22 cellular contexts compared by ENCODE assay signal in the genomic region with DNA sequence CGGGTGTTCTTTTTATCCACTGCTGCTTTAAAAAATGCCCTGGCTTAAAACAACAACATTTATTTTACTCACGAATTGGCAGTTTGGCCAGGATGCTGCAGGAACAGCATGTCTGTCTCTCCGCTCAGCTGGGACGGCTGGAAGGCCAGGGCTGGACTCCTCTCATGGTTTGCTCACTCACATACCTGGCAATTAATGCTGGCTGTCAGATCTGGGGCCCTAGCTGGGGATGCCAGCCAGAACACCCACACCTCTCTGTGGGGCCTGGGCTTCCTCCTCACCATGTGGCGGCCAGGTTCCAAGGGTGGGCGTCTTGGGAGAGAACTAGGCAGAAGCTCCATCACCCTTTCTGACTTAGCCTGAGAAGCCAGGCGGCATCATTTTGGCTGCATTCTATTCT.
DNase-seq lines count a peak whose midpoint lies in the region; ATAC-seq and TF ChIP-seq lines count a peak whose summit lies in the region.
"Had no signal": no experiment of that assay in that cellular context is flagged by ENCODE, and none has a peak within 500 bp of the region (broad histone marks: within the 10 kb centered on the region; RNA-seq: fewer than 3 reads in every experiment).

No MANE protein-coding gene starts in this region.

- TF ChIP-seq CTCF in C4-2B (conservative IDR thresholded peaks at IDR 0.05), result no peak
- no peak for TF ChIP-seq CTCF in thyroid gland (IDR thresholded peaks at IDR 0.05)
- TF ChIP-seq CTCF in colonic mucosa (IDR thresholded peaks at IDR 0.05), result no peak

- intact Hi-C loops in thyroid gland (cut with DNase I) (loop anchor here (10.0 kb wide), 1 partner anchor 395 kb away; a partner anchor contains a TSS), colonic mucosa (cut with DNase I) (loop anchor here (5.0 to 10.0 kb wide), 2 partner anchors 405 to 468 kb away; no protein-coding TSS in a partner anchor)

- peaks cover 24 to 27% of the 10 kb centered on the region in 2 donors for H3K4me1 ChIP-seq in thyroid gland
- H3K4me1 ChIP-seq in colonic mucosa, result no peaks in the 10 kb centered on the region

- H3K27ac ChIP-seq in C4-2B (peak overlapping the region; percentile 54), thyroid gland (peak overlapping the region in 1 of 3 donors; percentile 51), colonic mucosa (no peak overlapping the region)

- H3K27me3 ChIP-seq in MG63, result no peaks in the 10 kb centered on the region
- no peaks in the 10 kb centered on the region for H3K27me3 ChIP-seq in thyroid gland
- H3K27me3 ChIP-seq in colonic mucosa, result no peaks in the 10 kb centered on the region
- H3K27me3 ChIP-seq: BE2C had no signal

- H3K4me3 ChIP-seq in MG63, result no peak overlapping the region
- H3K4me3 ChIP-seq in thyroid gland (replicated peaks in 1 of 3), result no peak overlapping the region
- H3K4me3 ChIP-seq in colonic mucosa, result no peak overlapping the region
- H3K4me3 ChIP-seq: GM12878 had no signal

- H3K9ac ChIP-seq in colonic mucosa (ENCODE audit: low read depth in 2 of 2, low read length in 2 of 2), result no peak overlapping the region

- H3K9me3 ChIP-seq in MG63, result no peaks in the 10 kb centered on the region
- no peaks in the 10 kb centered on the region for H3K9me3 ChIP-seq in thyroid gland
- no peaks in the 10 kb centered on the region for H3K9me3 ChIP-seq in colonic mucosa
- H3K9me3 ChIP-seq: BE2C had no signal

- DNase-seq in MG63, result peak; percentile 91
- peak; percentile 3 for DNase-seq in fibroblast of gingiva (ENCODE audit: low read depth)
- peak; percentile 70 to 74 for DNase-seq in thyroid gland
- DNase-seq in erythroblast (lab: John Stamatoyannopoulos, UW), result no peak
- no peak for DNase-seq in colonic mucosa
- DNase-seq: BE2C; CD4-positive, CD25-positive, alpha-beta regulatory T cell; COR-L47; DMS79; GOT3; Karpas-422; NCI-H1694; NCI-H2081; NCI-H2171; NCI-H345; NCI-H524 treated with DMSO at 0.1 percent for 48 hours; OCI-M1 had no signal

- ATAC-seq in GM18909 (IDR thresholded peaks at IDR 0.05; ENCODE audit: poor library complexity, unreplicated experiment), result no peak
- ATAC-seq: GM12878, HCT116, Right ventricle myocardium inferior had no signal

- TF ChIP-seq POLR2A in thyroid gland (IDR thresholded peaks at IDR 0.05) (no peak), erythroblast (IDR thresholded peaks at IDR 0.05; ENCODE audit: low read length) (no peak)

- no peaks in the 10 kb centered on the region for H3K36me3 ChIP-seq in MG63
- no peaks in the 10 kb centered on the region for H3K36me3 ChIP-seq in thyroid gland
- no peaks in the 10 kb centered on the region for H3K36me3 ChIP-seq in colonic mucosa
- H3K36me3 ChIP-seq: BE2C had no signal

- 51 to 58% methylated on average over 6 to 7 of the region's 7 CpGs for WGBS in thyroid gland, 2 donors

Comparison
In these comparisons a context has a peak if more than half of its experiments do, and no peak if none do; other contexts are left out.
1. DNase-seq: peak in MG63 (single experiment), fibroblast of gingiva (single experiment) and thyroid gland (2 of 2); none in erythroblast (0 of 2) and colonic mucosa (single experiment).